In the genomic region with DNA sequence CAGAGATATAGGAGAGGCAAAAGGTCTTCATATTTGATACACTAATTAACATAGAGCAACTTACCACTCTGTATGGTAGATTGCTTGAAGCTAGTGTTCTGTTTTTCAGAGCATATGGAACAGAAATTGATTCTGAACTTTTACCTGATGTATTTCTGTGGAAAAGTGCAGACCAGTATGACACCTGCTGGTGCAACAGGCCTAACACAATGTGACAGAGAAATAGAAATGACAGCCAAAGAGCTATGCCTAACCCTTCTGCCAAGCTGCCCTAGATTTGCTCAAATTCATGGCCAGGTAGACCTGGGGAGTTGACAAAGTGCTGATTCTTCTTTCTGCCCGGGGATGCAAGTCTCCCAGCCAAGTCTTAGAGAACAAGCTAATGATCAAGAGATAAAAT, we compare ENCODE assay signal across 18 cellular contexts.
"Had no signal": no experiment of that assay in that cellular context is flagged by ENCODE, and none has a peak within 500 bp of the region (broad histone marks: within the 10 kb centered on the region; RNA-seq: fewer than 3 reads in every experiment).

No MANE protein-coding gene starts in this region.

- ATAC-seq: left ventricle myocardium superior; lower lobe of right lung; naive thymus-derived CD8-positive, alpha-beta T cell; right cardiac atrium; stimulated activated effector memory CD8-positive, alpha-beta T cell treated with anti-CD3 and anti-CD28 coated beads, Interleukin-12 subunit alpha, Interleukin-12 subunit beta, amount 100 ng/mL, for 72 hours had no signal

- H3K4me3 ChIP-seq: lower lobe of right lung, prostate gland, sigmoid colon, stomach, thyroid gland, vagina had no signal

- DNase-seq: dermis blood vessel endothelial cell; effector memory CD4-positive, alpha-beta T cell; left ventricle myocardium superior; lower lobe of right lung; naive thymus-derived CD8-positive, alpha-beta T cell; nephron progenitor cell; nucleus accumbens; right cardiac atrium; sigmoid colon; stimulated activated CD4-positive, alpha-beta T cell treated with anti-CD3 and anti-CD28 coated beads, Interleukin-2, amount 100 ng/mL, for 24 hours; stimulated activated CD4-positive, alpha-beta T cell treated with anti-CD3 and anti-CD28 coated beads, Interleukin-4, amount 100 ng/mL, for 24 hours; stimulated activated naive CD4-positive, alpha-beta T cell treated with Interleukin-2 at 50 U/mL for 16 hours; stomach; thyroid gland; trophoblast cell had no signal
